8 cellular contexts compared by ENCODE assay signal in genomic region chr13:75695908-75696307, GRCh38. TPM values are rescaled to one million over a fixed set of nuclear protein-coding genes. Genes with fewer than 3 reads are reported as not detected.
DNase-seq lines count a peak whose midpoint lies in the region; ATAC-seq and TF ChIP-seq lines count a peak whose summit lies in the region.
"Not testable (repeated sequence)": the region's sequence is repeated elsewhere in the genome, so short reads cannot be mapped to it uniquely, and the experiment has no call there.

No MANE protein-coding gene starts in this region.

- CTCF ChIA-PET in HEK293T (lab: Yijun Ruan, JAX): interaction anchor here (0.5 to 3.5 kb wide), 57 partner anchors 9 to 1308 kb away, joined by 3 to 34 read pairs (median 4); no protein-coding TSS in a partner anchor

- POLR2A ChIA-PET in HEK293T (lab: Yijun Ruan, JAX): not testable (repeated sequence)

- not testable (repeated sequence) for ATAC-seq in gastroesophageal sphincter

- WGBS in gastroesophageal sphincter (ENCODE audit: low coverage in 1 of 2), 2 donors: 41% methylated on average over 4 of the region's 8 CpGs; no CpG with 5 or more reads in 1 of the 2 donors

- TF ChIP-seq EP300 in gastroesophageal sphincter (IDR thresholded peaks at IDR 0.05): not testable (repeated sequence)

- H3K36me3 ChIP-seq in gastroesophageal sphincter, neutrophil: not testable (repeated sequence)

- H3K27me3 ChIP-seq in gastroesophageal sphincter, neutrophil: not testable (repeated sequence)

- not testable (repeated sequence) for H3K27ac ChIP-seq in gastroesophageal sphincter, neutrophil

- H3K9me3 ChIP-seq in gastroesophageal sphincter, neutrophil: not testable (repeated sequence)

- not testable (repeated sequence) for TF ChIP-seq POLR2A in gastroesophageal sphincter (IDR thresholded peaks at IDR 0.05)

- H3K4me3 ChIP-seq in gastroesophageal sphincter; neutrophil (ENCODE audit: low read depth in 1 of 2, low read length in 1 of 2): not testable (repeated sequence)

- H3K4me1 ChIP-seq in gastroesophageal sphincter; neutrophil (ENCODE audit: control insufficient read depth in 1 of 2, insufficient read depth in 1 of 2, low read depth in 1 of 2, low read length in 1 of 2): not testable (repeated sequence)

- TF ChIP-seq CTCF in gastroesophageal sphincter (IDR thresholded peaks at IDR 0.05) (peak; percentile 91 to 98 (median 96)), neutrophil (IDR thresholded peaks at IDR 0.05) (peak; percentile 96)

- peak; percentile 76 for DNase-seq in EH (ENCODE audit: low read depth)
- peak; percentile 82 for DNase-seq in HEK293T (ENCODE audit: extremely low spot score)
- DNase-seq in NCI-H1436 (lab: John Stamatoyannopoulos, UW): peak; percentile 42
- peak; percentile 27 to 69 (median 50) for DNase-seq in T-helper 1 cell
- DNase-seq in activated naive CD4-positive, alpha-beta T cell treated with anti-CD3 and anti-CD28 coated beads, Interleukin-2, amount 50 U/mL, for 16 hours: peak; percentile 65
- DNase-seq in stimulated activated naive CD4-positive, alpha-beta T cell treated with Interleukin-2 at 50 U/mL for 16 hours (lab: John Stamatoyannopoulos, UW): peak; percentile 35

RNA-seq across cellular contexts. Expression of gene LMO7, which starts 59.8 kb away (rescaled TPM):
- 10 to 100 TPM; 15.1 to 45.0 (median 26.8) TPM for total RNA-seq in gastroesophageal sphincter
